ENCODE assay signal across 17 cellular contexts in the genomic region with DNA sequence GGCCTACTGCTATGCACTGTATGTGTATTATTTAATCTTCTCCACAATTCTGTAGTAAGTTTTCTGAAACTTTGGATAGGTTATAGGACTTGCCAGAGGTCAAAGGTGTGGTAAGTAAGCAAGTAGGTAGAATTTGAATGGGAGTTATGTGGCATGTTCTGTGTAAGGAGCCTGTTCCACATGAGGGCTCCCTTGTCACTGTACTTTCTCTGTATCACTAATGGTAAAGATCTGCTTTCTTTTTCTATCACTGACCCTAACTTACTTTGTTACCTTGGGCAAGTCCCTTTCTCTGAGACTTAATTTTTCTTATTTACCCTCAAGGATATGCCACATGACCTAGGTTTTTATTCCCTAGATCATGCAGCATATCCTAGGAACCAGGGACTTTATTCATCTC. TPM values are rescaled to one million over a fixed set of nuclear protein-coding genes. Genes with fewer than 3 reads are reported as not detected.
DNase-seq lines count a peak whose midpoint lies in the region; ATAC-seq lines count a peak whose summit lies in the region.
"Had no signal": no experiment of that assay in that cellular context is flagged by ENCODE, and none has a peak within 500 bp of the region (broad histone marks: within the 10 kb centered on the region; RNA-seq: fewer than 3 reads in every experiment).

No MANE protein-coding gene starts in this region.

- ATAC-seq in GM18858 (IDR thresholded peaks at IDR 0.05; ENCODE audit: unreplicated experiment) (peak; percentile 46), HG02885 (IDR thresholded peaks at IDR 0.05; ENCODE audit: poor library complexity, unreplicated experiment) (peak; percentile 56)

- H3K36me3 ChIP-seq in CD8-positive, alpha-beta memory T cell (ENCODE audit: insufficient read depth, low read length) = peaks cover 5% of the 10 kb centered on the region
- H3K36me3 ChIP-seq in mesodermal cell (ENCODE audit: control insufficient read depth, insufficient read depth, low read length) = peaks cover 13% of the 10 kb centered on the region
- H3K36me3 ChIP-seq: tibial artery had no signal

- H3K4me1 ChIP-seq in CD8-positive, alpha-beta memory T cell (ENCODE audit: insufficient read depth, low read length) = peaks cover 18% of the 10 kb centered on the region
- H3K4me1 ChIP-seq in mesodermal cell (ENCODE audit: control insufficient read depth, insufficient read depth, low read length, poor library complexity, severe bottlenecking) = peaks cover 46% of the 10 kb centered on the region

- peak overlapping the region; percentile 29 to 79 (median 59) for H3K27ac Mint-ChIP-seq in CD8-positive, alpha-beta memory T cell

- H3K9me3 Mint-ChIP-seq in CD8-positive, alpha-beta memory T cell = no peaks in the 10 kb centered on the region

- peaks cover 0 to 35% (median 3%) of the 10 kb centered on the region in 3 donors for H3K36me3 Mint-ChIP-seq in CD8-positive, alpha-beta memory T cell

- intact Hi-C loops in posterior vena cava (cut with DNase I) = no loop called here

- POLR2A ChIA-PET in CD8-positive, alpha-beta memory T cell (lab: Charles Lee) = no interaction called here

- no peak overlapping the region for H3K4me3 ChIP-seq in CD8-positive, alpha-beta memory T cell (ENCODE audit: low read length)
- H3K4me3 ChIP-seq in mesodermal cell (ENCODE audit: extremely low read depth, insufficient read depth, low read length, poor library complexity, severe bottlenecking) = no peak overlapping the region
- H3K4me3 ChIP-seq: tibial artery had no signal

- H3K4me1 Mint-ChIP-seq in CD8-positive, alpha-beta memory T cell = peaks cover 65 to 90% (median 89%) of the 10 kb centered on the region in 3 donors

- H3K4me3 Mint-ChIP-seq in CD8-positive, alpha-beta memory T cell = no peak overlapping the region

- H3K27me3 Mint-ChIP-seq in CD8-positive, alpha-beta memory T cell = no peaks in the 10 kb centered on the region

- H3K9me3 ChIP-seq in CD8-positive, alpha-beta memory T cell (ENCODE audit: low read length) = no peaks in the 10 kb centered on the region
- no peaks in the 10 kb centered on the region for H3K9me3 ChIP-seq in mesodermal cell (ENCODE audit: control insufficient read depth, low read length)
- H3K9me3 ChIP-seq: tibial artery had no signal

- H3K27ac ChIP-seq in CD8-positive, alpha-beta memory T cell (ENCODE audit: low read depth, low read length) = no peak overlapping the region
- peak overlapping the region; percentile 77 for H3K27ac ChIP-seq in mesodermal cell (ENCODE audit: low read depth, low read length, severe bottlenecking)
- no peak overlapping the region for H3K27ac ChIP-seq in caudate nucleus (ENCODE audit: low read depth, low read length)
- H3K27ac ChIP-seq: tibial artery had no signal

- CTCF ChIA-PET in CD8-positive, alpha-beta memory T cell (lab: Charles Lee) = no interaction called here

- H3K27me3 ChIP-seq in CD8-positive, alpha-beta memory T cell (ENCODE audit: insufficient read depth, low read length, poor library complexity, severe bottlenecking) = no peaks in the 10 kb centered on the region
- H3K27me3 ChIP-seq: tibial artery had no signal

- no peak for DNase-seq in CD8-positive, alpha-beta memory T cell
- no peak for DNase-seq in stimulated activated CD4-positive, alpha-beta T cell treated with anti-CD3 and anti-CD28 coated beads, Interleukin-15, amount 100 ng/mL, for 24 hours
- DNase-seq in posterior vena cava (ENCODE audit: low spot score) (no peak), caudate nucleus (lab: John Stamatoyannopoulos, UW) (no peak)
- DNase-seq: activated CD4-positive, alpha-beta T cell treated with anti-CD3 and anti-CD28 coated beads for 1 hour; amygdala; DND-41; foreskin melanocyte; H7; NCI-H187; posterior cingulate gyrus; SHP77 treated with DMSO at 0.1 percent for 48 hours; stimulated activated CD4-positive, alpha-beta T cell treated with anti-CD3 and anti-CD28 coated beads, Interleukin-4, amount 100 ng/mL, for 4 hours; tibial artery had no signal

RNA-seq across cellular contexts. Expression of a gene that starts 50.3 kb away (rescaled TPM):
- total RNA-seq in CD8-positive, alpha-beta memory T cell = 100 to 1,000 TPM; 128 to 130 TPM
- 24.2 TPM for polyA plus RNA-seq in CD8-positive, alpha-beta memory T cell
- polyA plus RNA-seq in mesodermal cell (2013, experiment 1 of 2) = 160 TPM
- 181 TPM for polyA plus RNA-seq in mesodermal cell (2013, experiment 2 of 2)
- 10 to 100 TPM; 45.0 to 50.2 TPM for total RNA-seq in posterior vena cava
